9 cellular contexts compared by ENCODE assay signal in the genomic region with DNA sequence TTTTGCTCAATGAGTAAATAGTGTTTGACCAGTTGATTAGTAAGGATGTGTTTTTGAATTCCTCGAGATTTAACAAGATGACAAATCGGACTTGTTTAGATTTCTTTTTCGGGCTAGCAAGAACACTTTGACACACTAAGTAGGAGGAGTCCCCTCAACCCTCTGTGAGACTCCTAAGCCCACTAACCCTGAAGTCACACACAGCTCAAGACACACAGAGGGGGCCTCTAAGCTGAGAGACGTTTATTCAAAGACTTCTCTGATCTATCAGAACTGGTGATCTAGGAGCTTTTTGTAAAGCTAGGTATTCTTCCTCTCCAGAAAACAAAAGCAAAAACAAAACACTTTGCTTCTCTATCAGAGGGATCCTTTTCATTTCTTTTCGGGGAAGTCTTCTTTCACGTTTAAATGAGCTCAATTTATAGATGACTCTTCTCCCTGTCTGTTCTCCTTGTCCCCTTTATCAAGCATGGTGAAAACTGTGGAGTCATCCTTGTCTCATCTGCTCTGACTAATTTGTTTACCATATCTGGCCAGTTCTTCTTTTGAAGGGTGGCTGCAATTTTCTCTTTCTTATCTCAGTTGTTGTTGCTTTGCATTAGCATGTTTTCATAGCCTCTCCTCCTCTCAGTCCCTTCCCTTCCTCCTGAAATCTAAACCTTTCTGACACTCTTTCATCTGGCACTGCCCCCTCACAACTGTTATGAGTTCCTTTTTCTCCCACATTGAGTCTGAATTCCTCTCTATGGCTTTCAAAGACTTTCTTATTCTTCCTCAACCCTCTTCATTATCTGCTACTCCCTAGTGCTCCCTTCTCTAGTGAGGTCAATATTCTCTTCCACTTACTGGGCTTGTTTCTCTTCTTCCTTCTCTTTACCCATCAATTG.
DNase-seq lines count a peak whose midpoint lies in the region; ATAC-seq, FAIRE-seq and TF ChIP-seq lines count a peak whose summit lies in the region.
"Had no signal": no experiment of that assay in that cellular context is flagged by ENCODE, and none has a peak within 500 bp of the region (broad histone marks: within the 10 kb centered on the region; RNA-seq: fewer than 3 reads in every experiment).

No MANE protein-coding gene starts in this region.

- peak; percentile 33 for DNase-seq in AG08396 (ENCODE audit: low spot score)
- DNase-seq in H54 (ENCODE audit: insufficient read length, low spot score): no peak
- DNase-seq in RCC 7860 (ENCODE audit: low spot score): peak; percentile 53
- DNase-seq in fibroblast of the aortic adventitia (ENCODE audit: low read depth): peak; percentile 47
- no peak for DNase-seq in retina
- no peak for DNase-seq in NCI-H82 (lab: John Stamatoyannopoulos, UW)
- DNase-seq: CD4-positive, alpha-beta T cell had no signal

- TF ChIP-seq CTCF in fibroblast of the aortic adventitia (IDR thresholded peaks at IDR 0.05; ENCODE audit: insufficient read depth, low read length): no peak

- H3K4me3 ChIP-seq in fibroblast of the aortic adventitia (ENCODE audit: low read depth, low read length): no peak overlapping the region

- FAIRE-seq in H54 (lab: Jason Lieb, UNC): peak; percentile 71
- FAIRE-seq in RCC 7860 (lab: Jason Lieb, UNC): no peak

- no peak for ATAC-seq in HG03342 (IDR thresholded peaks at IDR 0.05; ENCODE audit: unreplicated experiment)
- no peak for ATAC-seq in HG03354 (IDR thresholded peaks at IDR 0.05; ENCODE audit: poor library complexity, severe bottlenecking, unreplicated experiment)

- no peak for TF ChIP-seq POLR2A in H54 (IDR thresholded peaks at IDR 0.05; ENCODE audit: low read depth, low read length)

Comparison
In these comparisons a context has a peak if more than half of its experiments do, and no peak if none do; other contexts are left out.
1. DNase-seq: peak in AG08396 (single experiment), RCC 7860 (single experiment) and fibroblast of the aortic adventitia (single experiment); none in H54 (single experiment), retina (single experiment) and NCI-H82 (single experiment).